26 cellular contexts compared by ENCODE assay signal in genomic region chr18:22507055-22507454, GRCh38.
A peak's percentile ranks its signal among the peaks of the same experiment; 100 is the strongest.
DNase-seq lines count a peak whose midpoint lies in the region; ATAC-seq and TF ChIP-seq lines count a peak whose summit lies in the region.
"Had no signal": no experiment of that assay in that cellular context is flagged by ENCODE, and none has a peak within 500 bp of the region (broad histone marks: within the 10 kb centered on the region; RNA-seq: fewer than 3 reads in every experiment).

No MANE protein-coding gene starts in this region.

- H3K79me1 ChIP-seq in IMR-90 (ENCODE audit: low read depth in 1 of 2, low read length in 2 of 2) (no peaks in the 10 kb centered on the region), mesenchymal stem cell (replicated peaks; ENCODE audit: low read length, poor library complexity, severe bottlenecking) (no peaks in the 10 kb centered on the region)

- H2BK120ac ChIP-seq in IMR-90 (ENCODE audit: low read depth, low read length) (peak overlapping the region; percentile 52; the same call in 1 of the 2 replicates), mesenchymal stem cell (ENCODE audit: low read depth, low read length) (no peak overlapping the region)

- H3K36me3 Mint-ChIP-seq in chondrocyte (ENCODE audit: low read depth): no peaks in the 10 kb centered on the region
- H3K36me3 Mint-ChIP-seq: CD14-positive monocyte; CD4-positive, alpha-beta memory T cell; CD4-positive, CD25-positive, alpha-beta regulatory T cell; CD8-positive, alpha-beta memory T cell had no signal

- H3K4me1 Mint-ChIP-seq in chondrocyte (ENCODE audit: low read depth): peaks cover 24% of the 10 kb centered on the region
- H3K4me1 Mint-ChIP-seq: CD14-positive monocyte; CD4-positive, alpha-beta memory T cell; CD4-positive, CD25-positive, alpha-beta regulatory T cell had no signal

- H2AFZ ChIP-seq in IMR-90 (replicated peaks; ENCODE audit: low read length, poor library complexity) (no peak overlapping the region), mesenchymal stem cell (ENCODE audit: low read depth, low read length) (no peak overlapping the region), smooth muscle cell (ENCODE audit: low read depth) (peak overlapping the region; percentile 62)

- H3K27me3 ChIP-seq in IMR-90 (ENCODE audit: control insufficient read depth, insufficient read depth, low read length): no peaks in the 10 kb centered on the region
- no peaks in the 10 kb centered on the region for H3K27me3 ChIP-seq in mesenchymal stem cell (ENCODE audit: control insufficient read depth in 1 of 2, insufficient read depth in 1 of 2, low read length in 2 of 2)
- no peaks in the 10 kb centered on the region for H3K27me3 ChIP-seq in smooth muscle cell (ENCODE audit: low read depth)
- H3K27me3 ChIP-seq in brain microvascular endothelial cell (replicated peaks): no peaks in the 10 kb centered on the region
- H3K27me3 ChIP-seq: BE2C, BLaER1 had no signal

- CTCF ChIA-PET in IMR-90 (lab: Yijun Ruan, JAX): no interaction called here

- BruUV-seq in IMR-90 (replicated peaks; lab: Mats Ljungman, UMichigan): no TSS peak

- H3K27me3 Mint-ChIP-seq in chondrocyte (ENCODE audit: low read depth): no peaks in the 10 kb centered on the region
- H3K27me3 Mint-ChIP-seq: CD4-positive, alpha-beta memory T cell had no signal

- H3K4me1 ChIP-seq in IMR-90 (ENCODE audit: control insufficient read depth, insufficient read depth, low read length): peaks cover 14% of the 10 kb centered on the region
- no peaks in the 10 kb centered on the region for H3K4me1 ChIP-seq in mesenchymal stem cell (ENCODE audit: control insufficient read depth, insufficient read depth, low read depth, low read length)
- peaks cover 6% of the 10 kb centered on the region for H3K4me1 ChIP-seq in smooth muscle cell (ENCODE audit: low read depth)
- H3K4me1 ChIP-seq: BE2C, BLaER1 had no signal

- H3K4me2 ChIP-seq in IMR-90 (ENCODE audit: low read depth, low read length) (no peak overlapping the region), mesenchymal stem cell (ENCODE audit: low read length, poor library complexity, severe bottlenecking) (no peak overlapping the region), smooth muscle cell (no peak overlapping the region)
- H3K4me2 ChIP-seq: BLaER1 had no signal

- H2AK9ac ChIP-seq in IMR-90 (replicated peaks; ENCODE audit: low read depth, low read length, poor library complexity): no peak overlapping the region

- peaks cover 6% of the 10 kb centered on the region for H3K9me3 Mint-ChIP-seq in chondrocyte (ENCODE audit: low read depth)
- H3K9me3 Mint-ChIP-seq: CD8-positive, alpha-beta memory T cell had no signal

- H4K8ac ChIP-seq in IMR-90 (ENCODE audit: low read depth in 2 of 2, low read length in 2 of 2): no peak overlapping the region; a peak in 1 of 4 replicates
- H4K8ac ChIP-seq in mesenchymal stem cell (ENCODE audit: low read length): peak overlapping the region; percentile 36

- H3K14ac ChIP-seq in IMR-90 (replicated peaks; ENCODE audit: low read depth, low read length) (no peak overlapping the region; the same call in 1 of the 2 replicates), mesenchymal stem cell (ENCODE audit: low read length in 2 of 2) (no peak overlapping the region)

- H3K56ac ChIP-seq in IMR-90 (ENCODE audit: extremely low read depth, insufficient read depth, low read length): no peak overlapping the region

- dilution Hi-C loops in IMR-90 (cut with HindIII; ENCODE audit: low sequenced_read_pairs, unreplicated experiment): no loop called here

- H3K27ac ChIP-seq in IMR-90 (ENCODE audit: insufficient read depth, low read length) (no peak overlapping the region), mesenchymal stem cell (ENCODE audit: low read length, poor library complexity, severe bottlenecking) (no peak overlapping the region), smooth muscle cell (ENCODE audit: low read depth) (peak overlapping the region; percentile 28), brain microvascular endothelial cell (no peak overlapping the region)
- H3K27ac ChIP-seq: BLaER1 had no signal

- in situ Hi-C loops in IMR-90 (cut with MboI; ENCODE audit: low sequenced_read_pairs) (no loop called here), KBM-7 (cut with MboI; ENCODE audit: low pct_unique_long_range_greater_than_20kb, low sequenced_read_pairs) (no loop called here), brain microvascular endothelial cell (cut with HindIII; ENCODE audit: low pct_ligation_motif_present, low sequenced_read_pairs) (no loop called here)

- H2AK5ac ChIP-seq in IMR-90 (ENCODE audit: low read depth, low read length) (peak overlapping the region; percentile 23; the same call in 1 of the 2 replicates), mesenchymal stem cell (ENCODE audit: low read length, severe bottlenecking) (no peak overlapping the region)

- H3K23ac ChIP-seq in IMR-90 (ENCODE audit: low read depth, low read length): no peak overlapping the region
- H3K23ac ChIP-seq in mesenchymal stem cell (ENCODE audit: low read length in 2 of 2): no peak overlapping the region

- H4K91ac ChIP-seq in IMR-90 (ENCODE audit: insufficient read depth, low read depth, low read length): peak overlapping the region; percentile 26; the same call in 1 of the 2 replicates
- H4K91ac ChIP-seq in mesenchymal stem cell (ENCODE audit: low read length): no peak overlapping the region

- H3K27ac Mint-ChIP-seq in chondrocyte (ENCODE audit: unreplicated experiment): peak overlapping the region; percentile 37
- H3K27ac Mint-ChIP-seq: CD14-positive monocyte; CD4-positive, alpha-beta memory T cell; CD4-positive, CD25-positive, alpha-beta regulatory T cell; CD8-positive, alpha-beta memory T cell had no signal

- TF ChIP-seq POLR2A in IMR-90 (IDR thresholded peaks at IDR 0.05; ENCODE audit: low read depth, low read length): no peak

- H3K4ac ChIP-seq in IMR-90 (ENCODE audit: low read depth, low read length) (peak overlapping the region; percentile 57; the same call in 1 of the 2 replicates), mesenchymal stem cell (ENCODE audit: low read depth in 1 of 2, low read length in 2 of 2) (no peak overlapping the region)

- H3K9me3 ChIP-seq in IMR-90 (ENCODE audit: control insufficient read depth, insufficient read depth, low read length) (no peaks in the 10 kb centered on the region), mesenchymal stem cell (ENCODE audit: control insufficient read depth, low read length) (no peaks in the 10 kb centered on the region), smooth muscle cell (replicated peaks; ENCODE audit: low read depth) (no peaks in the 10 kb centered on the region)
- H3K9me3 ChIP-seq: BE2C, BLaER1 had no signal

- H3K36me3 ChIP-seq in IMR-90 (ENCODE audit: control insufficient read depth, insufficient read depth, low read length) (no peaks in the 10 kb centered on the region), mesenchymal stem cell (ENCODE audit: control insufficient read depth in 1 of 2, insufficient read depth in 2 of 2, low read depth in 1 of 2, low read length in 2 of 2) (no peaks in the 10 kb centered on the region), smooth muscle cell (ENCODE audit: low read depth) (no peaks in the 10 kb centered on the region), brain microvascular endothelial cell (replicated peaks) (no peaks in the 10 kb centered on the region)
- H3K36me3 ChIP-seq: BE2C, BLaER1 had no signal

- H3K18ac ChIP-seq in IMR-90 (ENCODE audit: low read depth, low read length): peak overlapping the region; percentile 70; the same call in 1 of the 2 replicates
- peak overlapping the region in 1 of 2 experiments; percentile 77 for H3K18ac ChIP-seq in mesenchymal stem cell (ENCODE audit: low read depth in 1 of 2, low read length in 2 of 2)

- 86% methylated on average over 1 of the region's 2 CpGs; no CpG with 5 or more reads in 1 of the 2 experiments for WGBS in IMR-90 (ENCODE audit: extremely low coverage in 2 of 2, insufficient read length in 1 of 2), 2 experiments
- 20% methylated on average over 1 of the region's 2 CpGs for WGBS in mesenchymal stem cell
- WGBS in smooth muscle cell (ENCODE audit: low lambda C conversion rate): 66% methylated on average over 2 of the region's 2 CpGs

- peak overlapping the region; percentile 33; the same call in 1 of the 2 replicates for H2BK20ac ChIP-seq in IMR-90 (ENCODE audit: low read depth, low read length)

- H3K9ac ChIP-seq in IMR-90 (ENCODE audit: low read depth, low read length): no peak overlapping the region
- H3K9ac ChIP-seq in mesenchymal stem cell (ENCODE audit: low read length): no peak overlapping the region
- no peak overlapping the region for H3K9ac ChIP-seq in smooth muscle cell (ENCODE audit: low read depth)
- H3K9ac ChIP-seq: BLaER1 had no signal

- no peak overlapping the region; the same call in 1 of the 2 replicates for H4K5ac ChIP-seq in IMR-90 (ENCODE audit: low read depth, low read length)

- no peak for DNase-seq in IMR-90
- no peak for DNase-seq in chondrocyte (ENCODE audit: low spot score)
- peak; percentile 48 for DNase-seq in mesenchymal stem cell
- DNase-seq in smooth muscle cell (lab: John Stamatoyannopoulos, UW; ENCODE audit: unreplicated experiment): no peak
- no peak for DNase-seq in NCI-H187 (lab: John Stamatoyannopoulos, UW)
- DNase-seq in KBM-7: no peak
- no peak for DNase-seq in brain microvascular endothelial cell
- DNase-seq: 8988T; ACHN; BE2C; C1 segment of cervical spinal cord; CD4-positive, alpha-beta memory T cell; CD4-positive, CD25-positive, alpha-beta regulatory T cell; CD8-positive, alpha-beta memory T cell; COR-L47; DMS 273 treated with DMSO at 0.1 percent for 48 hours; DMS153; DMS53; DMS79; DND-41; EL; GDM1 had no signal

- peaks cover 17% of the 10 kb centered on the region for H3F3A ChIP-seq in smooth muscle cell (ENCODE audit: low read depth)

- H4K20me1 ChIP-seq in IMR-90 (ENCODE audit: insufficient read depth, low read length) (no peaks in the 10 kb centered on the region), smooth muscle cell (ENCODE audit: low read depth) (no peaks in the 10 kb centered on the region)
- H4K20me1 ChIP-seq: BLaER1 had no signal

- no peak for ATAC-seq in IMR-90 (ENCODE audit: low read depth)
- no peak for ATAC-seq in GM21619 (IDR thresholded peaks at IDR 0.05; ENCODE audit: unreplicated experiment)
- ATAC-seq: GM12878 had no signal

- peak overlapping the region in 1 of 2 experiments; percentile 97 for H2BK12ac ChIP-seq in mesenchymal stem cell (ENCODE audit: low read length in 2 of 2)

- no peak overlapping the region for H3K4me3 ChIP-seq in IMR-90 (ENCODE audit: insufficient read depth, low read depth, low read length)
- H3K4me3 ChIP-seq in mesenchymal stem cell (ENCODE audit: insufficient read depth in 1 of 2, low read depth in 1 of 2, low read length in 2 of 2): no peak overlapping the region
- H3K4me3 ChIP-seq in smooth muscle cell: no peak overlapping the region
- no peak overlapping the region for H3K4me3 ChIP-seq in brain microvascular endothelial cell (ENCODE audit: low read depth, low read length)
- H3K4me3 ChIP-seq: BLaER1, GM12878 had no signal

- intact Hi-C loops in IMR-90 (cut with micrococcal nuclease): no loop called here

- TF ChIP-seq CTCF in IMR-90 (conservative IDR thresholded peaks at IDR 0.05; ENCODE audit: low read depth, low read length) (no peak), chondrocyte (IDR thresholded peaks at IDR 0.05) (no peak), smooth muscle cell (IDR thresholded peaks at IDR 0.05; ENCODE audit: borderline replicate concordance, insufficient read depth, poor library complexity, severe bottlenecking) (no peak), brain microvascular endothelial cell (IDR thresholded peaks at IDR 0.05; ENCODE audit: low read depth, low read length, missing control alignments) (no peak)

- no peaks in the 10 kb centered on the region for H3K79me2 ChIP-seq in smooth muscle cell (ENCODE audit: low read depth)

- H2BK5ac ChIP-seq in IMR-90 (ENCODE audit: low read depth, low read length, poor library complexity, severe bottlenecking) (no peak overlapping the region), mesenchymal stem cell (ENCODE audit: low read depth, low read length, poor library complexity, severe bottlenecking) (no peak overlapping the region)

- H3K9me1 ChIP-seq in IMR-90 (ENCODE audit: insufficient read depth, low read length): peaks cover 7% of the 10 kb centered on the region

- H3K4me3 Mint-ChIP-seq in chondrocyte (ENCODE audit: unreplicated experiment): no peak overlapping the region
- H3K4me3 Mint-ChIP-seq: CD14-positive monocyte; CD4-positive, alpha-beta memory T cell; CD4-positive, CD25-positive, alpha-beta regulatory T cell; CD8-positive, alpha-beta memory T cell had no signal

- peak overlapping the region; percentile 57; the same call in 1 of the 3 replicates for H2BK15ac ChIP-seq in IMR-90 (ENCODE audit: low read depth, low read length)
- no peak overlapping the region for H2BK15ac ChIP-seq in mesenchymal stem cell (ENCODE audit: low read depth, poor library complexity, severe bottlenecking)

- no peak for TF ChIP-seq RAD21 in IMR-90 (IDR thresholded peaks at IDR 0.05; ENCODE audit: low read length)

- POLR2A ChIA-PET in IMR-90 (lab: Charles Lee; ENCODE audit: unreplicated experiment): no interaction called here
